In the genomic region with DNA sequence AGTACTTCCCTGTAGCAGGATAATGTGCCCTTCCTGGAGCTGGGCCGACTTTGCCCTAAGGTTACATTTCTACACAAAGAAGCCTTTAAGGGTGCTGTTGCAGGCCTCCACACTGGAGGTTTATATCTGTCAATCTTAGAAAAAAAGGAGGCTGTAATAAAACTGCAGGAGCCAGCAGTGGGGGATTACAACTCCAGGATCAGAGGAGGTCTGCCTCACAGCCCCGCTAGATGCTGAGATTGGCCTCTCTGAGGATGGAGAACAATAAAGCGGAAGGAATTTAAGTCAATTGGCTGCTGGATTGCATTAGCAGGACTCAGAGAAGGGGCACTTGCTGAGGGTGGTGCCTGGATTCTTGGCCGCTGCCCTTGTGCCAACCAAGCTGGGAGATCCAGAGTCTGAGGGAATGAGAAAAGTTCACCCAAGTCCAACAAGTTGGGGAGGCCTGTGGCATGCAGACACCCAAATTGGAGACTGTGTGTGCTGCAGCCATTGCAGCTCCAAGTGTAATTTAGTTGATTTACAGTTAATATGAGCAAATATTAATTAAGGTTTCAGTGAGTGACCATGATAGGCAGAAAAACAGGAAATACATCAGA, we compare ENCODE assay signal across 11 cellular contexts.
DNase-seq lines count a peak whose midpoint lies in the region; ATAC-seq and TF ChIP-seq lines count a peak whose summit lies in the region.
"Had no signal": no experiment of that assay in that cellular context is flagged by ENCODE, and none has a peak within 500 bp of the region (broad histone marks: within the 10 kb centered on the region; RNA-seq: fewer than 3 reads in every experiment).

No MANE protein-coding gene starts in this region.

- H3K9ac ChIP-seq in H9 (ENCODE audit: extremely low read depth, insufficient read length, low read length) (no peak overlapping the region), neuronal stem cell (ENCODE audit: low read depth, low read length, poor library complexity) (no peak overlapping the region)

- H3K79me1 ChIP-seq in H9 (ENCODE audit: insufficient read depth, low read depth, low read length, poor library complexity, severe bottlenecking) (no peaks in the 10 kb centered on the region), neuronal stem cell (ENCODE audit: low read depth, low read length) (no peaks in the 10 kb centered on the region)

- no peak overlapping the region for H2BK20ac ChIP-seq in H9 (ENCODE audit: low read depth, low read length, poor library complexity, severe bottlenecking)

- H3K36me3 ChIP-seq in neuronal stem cell (replicated peaks in 1 of 2; ENCODE audit: control insufficient read depth in 2 of 2, insufficient read depth in 2 of 2, low read length in 2 of 2), result no peaks in the 10 kb centered on the region

- WGBS in H9 (ENCODE audit: extremely low coverage, insufficient read length, low lambda C conversion rate), result no CpG with 5 or more reads among the region's 4 CpGs
- WGBS in neuronal stem cell (ENCODE audit: extremely low coverage in 2 of 2, insufficient read length in 2 of 2, insufficient replicate concordance in 1 of 2), 2 donors, result no CpG with 5 or more reads among the region's 4 CpGs

- H3K79me2 ChIP-seq in H9 (ENCODE audit: insufficient read depth, low read length), result no peaks in the 10 kb centered on the region

- H3K9me3 Mint-ChIP-seq in H9, result no peaks in the 10 kb centered on the region

- H4K8ac ChIP-seq in H9 (replicated peaks; ENCODE audit: insufficient read length, low read depth, low read length) (no peak overlapping the region), neuronal stem cell (ENCODE audit: low read depth, low read length) (no peak overlapping the region)

- H4K20me1 ChIP-seq in H9 (ENCODE audit: control insufficient read depth, insufficient read depth, insufficient read length), result no peaks in the 10 kb centered on the region

- no peaks in the 10 kb centered on the region for H3K27me3 Mint-ChIP-seq in H9 (ENCODE audit: low read depth)

- H3K4ac ChIP-seq in H9 (ENCODE audit: low read depth, low read length), result no peak overlapping the region
- no peak overlapping the region for H3K4ac ChIP-seq in neuronal stem cell (ENCODE audit: low read length)

- no peak overlapping the region for H2BK5ac ChIP-seq in H9 (ENCODE audit: insufficient read length, low read length)
- peak overlapping the region; percentile 30 for H2BK5ac ChIP-seq in neuronal stem cell (ENCODE audit: low read length)

- H3K4me2 ChIP-seq in H9 (ENCODE audit: insufficient read depth, insufficient read length, low read length) (no peak overlapping the region), neuronal stem cell (ENCODE audit: insufficient read depth, low read length, poor library complexity, severe bottlenecking) (no peak overlapping the region)

- no peak overlapping the region for H3K4me3 ChIP-seq in coronary artery
- no peak overlapping the region for H3K4me3 ChIP-seq in neuronal stem cell (ENCODE audit: low read length in 2 of 2)

- H2BK12ac ChIP-seq in H9 (ENCODE audit: insufficient read length, low read depth, low read length), result no peak overlapping the region
- no peak overlapping the region for H2BK12ac ChIP-seq in neuronal stem cell (ENCODE audit: low read length)

- peak overlapping the region in 1 of 2 experiments; percentile 35; a peak in 1 of 5 replicates for H3K4me3 Mint-ChIP-seq in H9

- TF ChIP-seq CTCF in 22Rv1 (IDR thresholded peaks at IDR 0.05) (no peak), H9 (conservative IDR thresholded peaks at IDR 0.05) (no peak), coronary artery (IDR thresholded peaks at IDR 0.05) (no peak)

- no peaks in the 10 kb centered on the region for H3K36me3 Mint-ChIP-seq in H9 (ENCODE audit: insufficient read depth in 1 of 3, low read depth in 3 of 3)

- H3K27ac ChIP-seq in 22Rv1 (peak overlapping the region; percentile 94; the same call in 1 of the 2 replicates), H9 (ENCODE audit: insufficient read length, low read depth, low read length) (no peak overlapping the region), coronary artery (peak overlapping the region; percentile 43 to 95), neuronal stem cell (replicated peaks; ENCODE audit: low read length) (peak overlapping the region; percentile 98)

- H2BK15ac ChIP-seq in H9 (ENCODE audit: low read depth, low read length) (no peak overlapping the region), neuronal stem cell (ENCODE audit: low read length) (peak overlapping the region; percentile 41)

- peak overlapping the region; percentile 92 to 99 (median 99); a peak in 6 of 7 replicates for H3K27ac Mint-ChIP-seq in H9

- H3K56ac ChIP-seq in H9 (ENCODE audit: insufficient read length, low read depth, low read length), result no peak overlapping the region

- peaks cover 15% of the 10 kb centered on the region for H3K4me1 ChIP-seq in H9 (ENCODE audit: insufficient read depth, low read length)
- peaks cover 33 to 38% of the 10 kb centered on the region in 2 donors for H3K4me1 ChIP-seq in neuronal stem cell (ENCODE audit: control insufficient read depth in 2 of 2, insufficient read depth in 1 of 2, low read depth in 1 of 2, low read length in 2 of 2)

- H3K27me3 ChIP-seq in H9 (ENCODE audit: insufficient read depth, low read length), result no peaks in the 10 kb centered on the region
- no peaks in the 10 kb centered on the region for H3K27me3 ChIP-seq in neuronal stem cell (ENCODE audit: control insufficient read depth in 3 of 3, insufficient read depth in 3 of 3, low read depth in 1 of 3, low read length in 3 of 3)

- H2BK120ac ChIP-seq in H9 (ENCODE audit: low read depth, low read length, poor library complexity, severe bottlenecking), result no peak overlapping the region
- no peak overlapping the region for H2BK120ac ChIP-seq in neuronal stem cell (ENCODE audit: low read depth, low read length)

- H2AK5ac ChIP-seq in H9 (ENCODE audit: insufficient read length, low read length) (no peak overlapping the region), neuronal stem cell (ENCODE audit: low read depth, low read length) (peak overlapping the region; percentile 21)

- H2AFZ ChIP-seq in H9 (ENCODE audit: low read length), result no peak overlapping the region
- H2AFZ ChIP-seq in neuronal stem cell (ENCODE audit: low read length), result peak overlapping the region; percentile 63

- no peak overlapping the region for H4K5ac ChIP-seq in H9 (ENCODE audit: insufficient read length, low read depth, low read length)

- H3K23ac ChIP-seq in H9 (ENCODE audit: insufficient read length, low read depth, low read length) (no peak overlapping the region), neuronal stem cell (ENCODE audit: low read depth, low read length, poor library complexity) (no peak overlapping the region)

- H3K4me1 Mint-ChIP-seq in H9, result peaks cover 65 to 67% of the 10 kb centered on the region in 2 experiments

- H4K91ac ChIP-seq in H9 (ENCODE audit: insufficient read length, low read depth, low read length) (no peak overlapping the region), neuronal stem cell (ENCODE audit: low read depth, low read length, poor library complexity) (no peak overlapping the region)

- H3K18ac ChIP-seq in H9 (ENCODE audit: insufficient read length, low read depth, low read length) (no peak overlapping the region), neuronal stem cell (ENCODE audit: low read length) (peak overlapping the region; percentile 74)

- DNase-seq in H9 (no peak), coronary artery (ENCODE audit: low spot score) (no peak), neuronal stem cell (ENCODE audit: low spot score) (no peak), kidney glomerular epithelial cell (lab: John Stamatoyannopoulos, UW) (no peak)
- DNase-seq: activated CD4-positive, alpha-beta T cell treated with anti-CD3 and anti-CD28 coated beads, Interleukin-2, amount 50 U/mL, for 1 hour; DMS153; KBM-7 had no signal

- no peak overlapping the region for H3K14ac ChIP-seq in H9 (ENCODE audit: insufficient read depth, low read length)
- H3K14ac ChIP-seq in neuronal stem cell (ENCODE audit: low read length), result no peak overlapping the region

- H3K23me2 ChIP-seq in H9 (ENCODE audit: insufficient read length, low read depth, low read length, poor library complexity, severe bottlenecking), result peaks cover 12% of the 10 kb centered on the region

- ATAC-seq in HG03469 (IDR thresholded peaks at IDR 0.05; ENCODE audit: unreplicated experiment) (no peak), GM19328 (IDR thresholded peaks at IDR 0.05; ENCODE audit: unreplicated experiment) (no peak), GM21529 (IDR thresholded peaks at IDR 0.05; ENCODE audit: unreplicated experiment) (no peak)

- no peak overlapping the region for H3T11ph ChIP-seq in H9 (ENCODE audit: low read length)

- H3K9me3 ChIP-seq in H9 (ENCODE audit: control insufficient read depth, low read depth, low read length) (no peaks in the 10 kb centered on the region), neuronal stem cell (replicated peaks in 1 of 2; ENCODE audit: control insufficient read depth in 2 of 2, insufficient read depth in 1 of 2, low read depth in 1 of 2, low read length in 2 of 2) (no peaks in the 10 kb centered on the region)
